8 cellular contexts compared by ENCODE assay signal in the genomic region with DNA sequence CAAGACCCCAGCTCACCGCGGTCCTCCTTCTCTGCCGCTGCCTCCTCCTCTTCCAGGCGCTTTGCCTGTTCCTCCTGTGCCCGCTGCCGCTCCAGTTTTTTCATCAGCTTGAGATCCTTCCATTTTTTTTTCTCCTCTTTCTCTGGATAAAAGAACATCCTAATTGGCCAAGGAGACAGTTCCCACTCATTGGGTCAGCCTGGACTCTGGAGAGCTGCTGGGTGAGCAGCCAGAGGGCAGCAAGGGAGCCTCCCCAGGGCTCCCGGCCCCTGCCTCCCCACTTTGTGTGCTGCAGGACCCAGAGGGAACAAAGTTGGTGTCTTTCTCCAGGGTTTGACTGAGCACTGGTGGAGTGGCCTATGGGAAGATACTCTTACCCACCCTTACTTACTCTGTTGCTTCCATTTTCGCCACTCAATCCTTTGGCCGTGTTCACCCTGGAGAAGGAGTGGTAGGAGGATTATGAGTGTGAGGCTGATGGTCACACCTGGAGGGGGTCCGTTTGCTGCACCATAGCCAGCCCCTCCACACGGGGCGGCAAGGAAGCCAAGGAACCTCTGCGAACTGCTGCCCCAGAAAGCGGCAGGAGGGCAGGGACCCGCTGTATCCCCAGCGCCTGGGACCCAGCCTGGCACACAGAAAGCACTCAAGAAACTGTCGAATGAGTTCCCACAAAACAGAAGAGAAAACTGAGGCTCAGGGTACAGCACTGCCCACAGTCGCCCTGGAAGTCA. TPM values are rescaled to one million over a fixed set of nuclear protein-coding genes. Genes with fewer than 3 reads are reported as not detected.
A peak's percentile ranks its signal among the peaks of the same experiment; 100 is the strongest.
DNase-seq lines count a peak whose midpoint lies in the region; ATAC-seq and TF ChIP-seq lines count a peak whose summit lies in the region.

No MANE protein-coding gene starts in this region.

- WGBS in right cardiac atrium, result 32% methylated on average over 18 of the region's 18 CpGs

- H3K36me3 Mint-ChIP-seq in T-helper 17 cell (ENCODE audit: low read depth), result no peaks in the 10 kb centered on the region
- H3K36me3 Mint-ChIP-seq in stimulated activated effector memory CD8-positive, alpha-beta T cell treated with anti-CD3 and anti-CD28 coated beads, Interleukin-12 subunit alpha, Interleukin-12 subunit beta, amount 100 ng/mL, for 72 hours, result peaks cover 65% of the 10 kb centered on the region

- H3K4me3 Mint-ChIP-seq in T-helper 17 cell, result peak overlapping the region; percentile 98
- H3K4me3 Mint-ChIP-seq in stimulated activated effector memory CD8-positive, alpha-beta T cell treated with anti-CD3 and anti-CD28 coated beads, Interleukin-12 subunit alpha, Interleukin-12 subunit beta, amount 100 ng/mL, for 72 hours, result peak overlapping the region; percentile 99

- peak overlapping the region; percentile 82 for H3K27ac ChIP-seq in A673 (ENCODE audit: low read depth, low read length, poor library complexity, severe bottlenecking)
- H3K27ac ChIP-seq in right cardiac atrium (ENCODE audit: low read length), result peak overlapping the region; percentile 28

- H3K9me3 ChIP-seq in A673 (ENCODE audit: low read depth, low read length, poor library complexity, severe bottlenecking) (no peaks in the 10 kb centered on the region), T-helper 17 cell (ENCODE audit: control insufficient read depth, low read length, poor library complexity, severe bottlenecking) (no peaks in the 10 kb centered on the region), right cardiac atrium (ENCODE audit: control insufficient read depth, low read length) (no peaks in the 10 kb centered on the region)

- POLR2A ChIA-PET in A673 (lab: Charles Lee; ENCODE audit: low non-redundant PET), result no interaction called here

- peak overlapping the region; percentile 94 for H3K27ac Mint-ChIP-seq in T-helper 17 cell
- H3K27ac Mint-ChIP-seq in stimulated activated effector memory CD8-positive, alpha-beta T cell treated with anti-CD3 and anti-CD28 coated beads, Interleukin-12 subunit alpha, Interleukin-12 subunit beta, amount 100 ng/mL, for 72 hours, result peak overlapping the region; percentile 96

- ATAC-seq in GM21367 (IDR thresholded peaks at IDR 0.05; ENCODE audit: unreplicated experiment) (peak; percentile 1), T-helper 17 cell (no peak), right cardiac atrium (peak in 1 of 2 donors; percentile 1), HG03469 (IDR thresholded peaks at IDR 0.05; ENCODE audit: unreplicated experiment) (no peak)
- ATAC-seq in stimulated activated effector memory CD8-positive, alpha-beta T cell treated with anti-CD3 and anti-CD28 coated beads, Interleukin-12 subunit alpha, Interleukin-12 subunit beta, amount 100 ng/mL, for 72 hours, result no peak

- peaks cover 41% of the 10 kb centered on the region for H3K36me3 ChIP-seq in A673 (ENCODE audit: insufficient read depth, low read length, poor library complexity, severe bottlenecking)

- no peaks in the 10 kb centered on the region for H3K9me3 Mint-ChIP-seq in stimulated activated effector memory CD8-positive, alpha-beta T cell treated with anti-CD3 and anti-CD28 coated beads, Interleukin-12 subunit alpha, Interleukin-12 subunit beta, amount 100 ng/mL, for 72 hours

- H3K4me1 Mint-ChIP-seq in T-helper 17 cell, result peaks cover 14% of the 10 kb centered on the region
- H3K4me1 Mint-ChIP-seq in stimulated activated effector memory CD8-positive, alpha-beta T cell treated with anti-CD3 and anti-CD28 coated beads, Interleukin-12 subunit alpha, Interleukin-12 subunit beta, amount 100 ng/mL, for 72 hours, result peaks cover 28% of the 10 kb centered on the region

- no peak for DNase-seq in A673 (ENCODE audit: low spot score)
- DNase-seq in T-helper 17 cell, result no peak
- no peak for DNase-seq in right cardiac atrium
- DNase-seq in stimulated activated effector memory CD8-positive, alpha-beta T cell treated with anti-CD3 and anti-CD28 coated beads, Interleukin-12 subunit alpha, Interleukin-12 subunit beta, amount 100 ng/mL, for 72 hours (ENCODE audit: low spot score in 2 of 2), result peak in 1 of 2 donors; percentile 63
- DNase-seq in NCI-H524 (lab: John Stamatoyannopoulos, UW), result no peak
- DNase-seq in DMS53 treated with DMSO at 0.1 percent for 48 hours (lab: John Stamatoyannopoulos, UW; ENCODE audit: unreplicated experiment), result no peak

- CTCF ChIA-PET in A673 (lab: Charles Lee), result interaction anchor here (1.7 kb wide), 1 partner anchor 11 kb away, joined by 10 read pairs; the partner anchor contains the start of gene ENDOG

- intact Hi-C loops in A673 (cut with micrococcal nuclease; ENCODE audit: unreplicated experiment) (no loop called here), right cardiac atrium (cut with DNase I) (no loop called here)

- H3K4me3 ChIP-seq in A673 (ENCODE audit: low read depth, low read length, poor library complexity, severe bottlenecking), result peak overlapping the region; percentile 63
- peak overlapping the region; percentile 58 for H3K4me3 ChIP-seq in right cardiac atrium (ENCODE audit: low read length)

- H3K4me1 ChIP-seq in A673 (ENCODE audit: insufficient read depth, low read length, poor library complexity, severe bottlenecking) (peaks cover 7% of the 10 kb centered on the region), right cardiac atrium (ENCODE audit: control insufficient read depth, insufficient read depth, low read length) (no peaks in the 10 kb centered on the region)

- H3K27me3 Mint-ChIP-seq in T-helper 17 cell, result no peaks in the 10 kb centered on the region

- H3K27me3 ChIP-seq in A673 (replicated peaks; ENCODE audit: insufficient read depth, low read depth, low read length, poor library complexity) (no peaks in the 10 kb centered on the region), right cardiac atrium (ENCODE audit: control insufficient read depth, insufficient read depth) (no peaks in the 10 kb centered on the region)

- TF ChIP-seq CTCF in A673 (conservative IDR thresholded peaks at IDR 0.05; ENCODE audit: low read depth, low read length), result no peak

- TSS peak; percentile 39 for BruUV-seq in A673 (replicated peaks; lab: Mats Ljungman, UMichigan)

RNA-seq across cellular contexts. Expression of gene SPOUT1, which starts 0.7 kb away (rescaled TPM):
- total RNA-seq in A673 (2021) (66.4 and 67.6 TPM in 2 replicates), T-helper 17 cell (10 to 100 TPM; 33.7 to 48.1 TPM), right cardiac atrium (10 to 100 TPM; 13.4 to 22.1 (median 17.2) TPM)
- 11.9 TPM for polyA plus RNA-seq in right cardiac atrium

RNA-seq across cellular contexts. Expression of gene ENDOG, which starts 10.6 kb away (rescaled TPM):
- total RNA-seq in A673 (2021) (45.8 and 46.7 TPM in 2 replicates), T-helper 17 cell (1 to 10 TPM; 7.7 to 7.8 TPM), right cardiac atrium (10 to 100 TPM; 42.9 to 70.5 (median 56.6) TPM)
- 64.5 TPM for polyA plus RNA-seq in right cardiac atrium

RNA-seq across cellular contexts. Expression of gene TBC1D13, which starts 41.8 kb away (rescaled TPM):
- total RNA-seq in A673 (2021) (26.7 and 27.2 TPM in 2 replicates), T-helper 17 cell (10 to 100 TPM; 21.6 to 30.8 TPM), right cardiac atrium (10 to 100 TPM; 15.8 to 20.8 (median 19.3) TPM)
- 12.5 TPM for polyA plus RNA-seq in right cardiac atrium

RNA-seq across cellular contexts. Expression of gene KYAT1, which starts 52.9 kb away (rescaled TPM):
- total RNA-seq in A673 (2021) (17.9 and 20.1 TPM in 2 replicates), T-helper 17 cell (1 to 10 TPM; 4.8 to 5.7 TPM), right cardiac atrium (10 to 100 TPM; 10.1 to 18.0 (median 14.0) TPM)
- polyA plus RNA-seq in right cardiac atrium, result 14.7 TPM

RNA-seq across cellular contexts. Expression of gene LRRC8A, which starts 53.0 kb away (rescaled TPM):
- total RNA-seq in A673 (2021) (53.6 and 56.8 TPM in 2 replicates), T-helper 17 cell (10 to 100 TPM; 28.9 to 30.3 TPM), right cardiac atrium (10 to 100 TPM; 22.5 to 49.8 (median 26.3) TPM)
- polyA plus RNA-seq in right cardiac atrium, result 28.3 TPM
